ENCODE assay signal across 29 cellular contexts in the genomic region with DNA sequence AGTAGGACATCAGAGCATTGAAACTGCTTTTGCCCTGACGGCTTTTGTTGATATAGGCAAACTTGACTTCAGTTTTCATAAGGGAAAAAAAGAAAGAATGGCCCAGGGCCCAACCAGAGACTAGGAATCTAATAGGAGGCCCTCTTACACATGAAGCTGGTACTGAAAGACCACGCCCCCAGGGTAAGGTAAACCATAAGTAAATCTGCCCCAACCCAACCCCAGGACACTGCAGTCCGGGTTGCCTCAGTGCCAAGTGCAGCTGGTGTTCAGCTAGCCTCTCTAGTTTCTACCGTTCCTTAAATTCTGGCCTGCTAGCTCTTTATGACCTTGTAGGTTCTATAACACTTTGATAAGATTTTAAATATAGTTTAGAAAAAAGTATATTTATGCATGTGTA.
"Had no signal": no experiment of that assay in that cellular context is flagged by ENCODE, and none has a peak within 500 bp of the region (broad histone marks: within the 10 kb centered on the region; RNA-seq: fewer than 3 reads in every experiment).

No MANE protein-coding gene starts in this region.

- ATAC-seq: activated CD4-positive, CD25-positive, alpha-beta regulatory T cell treated with anti-CD3 and anti-CD28 coated beads, Interleukin-2, amount 50 U/mL, for 24 hours; body of pancreas; heart right ventricle; naive thymus-derived CD4-positive, alpha-beta T cell; stimulated activated naive B cell treated with anti-CD40 and anti-IgM and Interleukin-4, amounts not matched to agents 10 μg/mL and 1 μg/mL and 100 μg/mL, for 72 hours had no signal

- H3K4me1 ChIP-seq: adrenal gland, transverse colon had no signal

- H3K4me3 ChIP-seq: adrenal gland, body of pancreas, esophagus squamous epithelium, heart right ventricle, left ventricle myocardium inferior, ovary, smooth muscle cell, transverse colon had no signal

- H3K27me3 ChIP-seq: body of pancreas, esophagus squamous epithelium, heart right ventricle, ovary, transverse colon had no signal

- H3K9me3 ChIP-seq: body of pancreas, ovary, transverse colon had no signal

- H3K4me2 ChIP-seq: smooth muscle cell had no signal

- H3K27ac ChIP-seq: adrenal gland, body of pancreas, epithelial cell of prostate, esophagus squamous epithelium, heart right ventricle, left ventricle myocardium inferior, ovary, transverse colon, WERI-Rb-1 had no signal

- H3K36me3 ChIP-seq: adrenal gland, esophagus squamous epithelium, heart right ventricle, left ventricle myocardium inferior, ovary, transverse colon, WERI-Rb-1 had no signal

- DNase-seq: activated CD4-positive, alpha-beta T cell treated with anti-CD3 and anti-CD28 coated beads for 48 hours; activated CD4-positive, alpha-beta T cell treated with anti-CD3 and anti-CD28 coated beads, Interleukin-2, amount 50 U/mL, for 48 hours; activated CD8-positive, alpha-beta memory T cell treated with anti-CD3 and anti-CD28 coated beads for 24 hours; activated effector memory CD4-positive, alpha-beta T cell treated with anti-CD3 and anti-CD28 coated beads, Interleukin-2, amount 50 U/mL, for 16 hours; activated naive CD4-positive, alpha-beta T cell treated with anti-CD3 and anti-CD28 coated beads for 36 hours; activated naive CD8-positive, alpha-beta T cell treated with anti-CD3 and anti-CD28 coated beads for 36 hours; activated T-cell treated with anti-CD3 and anti-CD28 coated beads, Interleukin-2, amount 50 U/mL, for 1 hour; adrenal gland; aorta; body of pancreas; effector CD8-positive, alpha-beta T cell; esophagus squamous epithelium; foreskin melanocyte; heart right ventricle; kidney glomerular epithelial cell; left ventricle myocardium inferior; mammary epithelial cell; naive thymus-derived CD4-positive, alpha-beta T cell; ovary; retina; stimulated activated CD4-positive, alpha-beta T cell treated with anti-CD3 and anti-CD28 coated beads, Interleukin-15, amount 100 ng/mL, for 24 hours; stimulated activated CD4-positive, alpha-beta T cell treated with anti-CD3 and anti-CD28 coated beads, Interleukin-2, amount 100 ng/mL, for 24 hours; stimulated activated naive B cell treated with anti-CD40 and anti-IgM and Interleukin-4, amounts not matched to agents 10 μg/mL and 1 μg/mL and 100 μg/mL, for 72 hours; T-helper 9 cell; transverse colon; WERI-Rb-1 had no signal
